ENCODE assay signal across 10 cellular contexts in genomic region chr9:33750307-33750838, GRCh38. TPM values are rescaled to one million over a fixed set of nuclear protein-coding genes. Genes with fewer than 3 reads are reported as not detected.
DNase-seq lines count a peak whose midpoint lies in the region; ATAC-seq and TF ChIP-seq lines count a peak whose summit lies in the region.
"Had no signal": no experiment of that assay in that cellular context is flagged by ENCODE, and none has a peak within 500 bp of the region (broad histone marks: within the 10 kb centered on the region; RNA-seq: fewer than 3 reads in every experiment).

No MANE protein-coding gene starts in this region.

- CTCF ChIA-PET in HEK293 (lab: Yijun Ruan, JAX), result interaction anchor here (1.7 kb wide), 2 partner anchors 12 to 29 kb away, joined by 5 to 7 read pairs; no protein-coding TSS in a partner anchor

- H3K27ac Mint-ChIP-seq in brain, result no peak overlapping the region

- peak overlapping the region in 4 of 5 experiments; percentile 27 to 73 (median 46) for H3K4me3 Mint-ChIP-seq in brain

- TF ChIP-seq CTCF in HEK293 (tag by site-specific recombination; IDR thresholded peaks at IDR 0.05), result no peak
- no peak for TF ChIP-seq CTCF in brain (conservative IDR thresholded peaks at IDR 0.05)
- TF ChIP-seq CTCF in smooth muscle cell (IDR thresholded peaks at IDR 0.05; ENCODE audit: borderline replicate concordance, insufficient read depth, poor library complexity, severe bottlenecking), result no peak

- H3F3A ChIP-seq in smooth muscle cell (ENCODE audit: low read depth), result no peaks in the 10 kb centered on the region

- H3K36me3 Mint-ChIP-seq in brain, result no peaks in the 10 kb centered on the region

- no peak for ATAC-seq in HG02588 (IDR thresholded peaks at IDR 0.05; ENCODE audit: unreplicated experiment)
- ATAC-seq in GM18909 (IDR thresholded peaks at IDR 0.05; ENCODE audit: poor library complexity, unreplicated experiment), result no peak

- no peaks in the 10 kb centered on the region for H3K4me1 Mint-ChIP-seq in brain

- H3K4me2 ChIP-seq in smooth muscle cell, result no peak overlapping the region

- H3K27me3 Mint-ChIP-seq in brain, result peaks cover 52% of the 10 kb centered on the region

- H3K9me3 ChIP-seq in HEK293 (ENCODE audit: control insufficient read depth, insufficient read depth, low read depth, low read length) (no peaks in the 10 kb centered on the region), iPS-18c (ENCODE audit: control insufficient read depth, insufficient read depth, low read length) (no peaks in the 10 kb centered on the region), smooth muscle cell (replicated peaks; ENCODE audit: low read depth) (no peaks in the 10 kb centered on the region)
- H3K9me3 ChIP-seq: SJSA1 had no signal

- H3K27me3 ChIP-seq in ACC112 (ENCODE audit: insufficient read depth, low read length), result no peaks in the 10 kb centered on the region
- H3K27me3 ChIP-seq in smooth muscle cell (ENCODE audit: low read depth), result peaks cover 19% of the 10 kb centered on the region
- H3K27me3 ChIP-seq: SJSA1 had no signal

- no peaks in the 10 kb centered on the region for H4K20me1 ChIP-seq in smooth muscle cell (ENCODE audit: low read depth)

- H2AFZ ChIP-seq in ACC112 (ENCODE audit: low read length, unreplicated experiment) (peak overlapping the region; percentile 79), smooth muscle cell (ENCODE audit: low read depth) (no peak overlapping the region)

- DNase-seq in smooth muscle cell (lab: John Stamatoyannopoulos, UW; ENCODE audit: unreplicated experiment) (no peak), NCI-H128 (lab: John Stamatoyannopoulos, UW; ENCODE audit: unreplicated experiment) (no peak)
- DNase-seq: stimulated activated CD4-positive, alpha-beta T cell treated with anti-CD3 and anti-CD28 coated beads, Interleukin-2, amount 100 ng/mL, for 48 hours had no signal

- H3K4me1 ChIP-seq in ACC112 (ENCODE audit: control insufficient read depth, insufficient read depth, low read length, unreplicated experiment) (no peaks in the 10 kb centered on the region), HEK293 (ENCODE audit: control insufficient read depth, insufficient read depth, low read length) (no peaks in the 10 kb centered on the region), smooth muscle cell (ENCODE audit: low read depth) (no peaks in the 10 kb centered on the region)
- H3K4me1 ChIP-seq: SJSA1 had no signal

- 95% methylated on average over 11 of the region's 35 CpGs for WGBS in smooth muscle cell (ENCODE audit: low lambda C conversion rate)

- H3K27ac ChIP-seq in ACC112 (ENCODE audit: low read depth, low read length), result no peak overlapping the region
- H3K27ac ChIP-seq in HEK293 (ENCODE audit: extremely low read depth, low read depth, low read length), result no peak overlapping the region
- no peak overlapping the region for H3K27ac ChIP-seq in smooth muscle cell (ENCODE audit: low read depth)
- H3K27ac ChIP-seq: SJSA1 had no signal

- no peaks in the 10 kb centered on the region for H3K36me3 ChIP-seq in ACC112 (ENCODE audit: insufficient read depth, low read length)
- no peaks in the 10 kb centered on the region for H3K36me3 ChIP-seq in HEK293 (ENCODE audit: control insufficient read depth in 2 of 2, insufficient read depth in 1 of 2, low read length in 2 of 2)
- H3K36me3 ChIP-seq in smooth muscle cell (ENCODE audit: low read depth), result no peaks in the 10 kb centered on the region
- H3K36me3 ChIP-seq: SJSA1 had no signal

- H3K4me3 ChIP-seq in ACC112 (ENCODE audit: low read depth, low read length) (peak overlapping the region; percentile 78), HEK293 (ENCODE audit: low read depth, low read length) (peak overlapping the region; percentile 26), iPS-18c (ENCODE audit: insufficient read depth, low read depth, low read length) (peak overlapping the region; percentile 38; the same call in 1 of the 2 replicates), smooth muscle cell (no peak overlapping the region)
- H3K4me3 ChIP-seq: SJSA1 had no signal

- H3K79me2 ChIP-seq in ACC112 (ENCODE audit: control insufficient read depth, insufficient read depth, low read length, unreplicated experiment), result peaks cover 4% of the 10 kb centered on the region
- H3K79me2 ChIP-seq in smooth muscle cell (ENCODE audit: low read depth), result no peaks in the 10 kb centered on the region

- H3K9me3 Mint-ChIP-seq in brain, result peaks cover 0 to 2% (median 0%) of the 10 kb centered on the region in 5 experiments

- POLR2A ChIA-PET in HEK293 (lab: Yijun Ruan, JAX), result no interaction called here

- H3K9ac ChIP-seq in smooth muscle cell (ENCODE audit: low read depth), result no peak overlapping the region

TF ChIP-seq in HEK293, 187 proteins besides CTCF, POLR2A, EP300 and RAD21 (continues in another document):
- TF ChIP-seq ZNF416 (tag by site-specific recombination; IDR thresholded peaks at IDR 0.05), result no peak
- no peak for TF ChIP-seq ZNF280C (tag by site-specific recombination; IDR thresholded peaks at IDR 0.05)
- no peak for TF ChIP-seq AEBP2 (tag by site-specific recombination; IDR thresholded peaks at IDR 0.05; ENCODE audit: borderline replicate concordance)
- TF ChIP-seq ZBTB48 (tag by site-specific recombination; IDR thresholded peaks at IDR 0.05), result no peak
- TF ChIP-seq ZNF121 (tag by site-specific recombination; IDR thresholded peaks at IDR 0.05), result no peak
- TF ChIP-seq ZXDB (tag by site-specific recombination; IDR thresholded peaks at IDR 0.05), result no peak
- TF ChIP-seq ZNF274 (IDR thresholded peaks at IDR 0.05; ENCODE audit: low read length), result no peak
- TF ChIP-seq ZNF274 (tag by site-specific recombination; IDR thresholded peaks at IDR 0.05; ENCODE audit: borderline replicate concordance), result no peak
- TF ChIP-seq BCL6B (tag by site-specific recombination; IDR thresholded peaks at IDR 0.05), result no peak
- TF ChIP-seq GFI1B (tag by site-specific recombination; IDR thresholded peaks at IDR 0.05), result no peak
- no peak for TF ChIP-seq REPIN1 (tag by site-specific recombination; IDR thresholded peaks at IDR 0.05; ENCODE audit: low read depth)
- no peak for TF ChIP-seq ZSCAN4 (tag by site-specific recombination; IDR thresholded peaks at IDR 0.05)

RNA-seq across cellular contexts. Expression of gene PRSS3, which starts 45.0 kb away (rescaled TPM):
- polyA plus RNA-seq in brain (ENCODE audit: insufficient read depth, low read depth, low replicate concordance) (22.2 TPM), smooth muscle cell (not detected in 2 replicates)
- not detected in 2 replicates for total RNA-seq in smooth muscle cell
- total RNA-seq: SJSA1 had no signal

Comparison
In these comparisons a context has a peak if more than half of its experiments do, and no peak if none do; other contexts are left out.
1. RNA of gene PRSS3, which starts 45.0 kb away (polyA plus RNA-seq): 22.2 TPM in brain (single experiment); not detected in smooth muscle cell; every median in the first group is over 10 times any median in the second.